1 cellular context compared by ENCODE assay signal in genomic region chr16:53099318-53100130, GRCh38.
TF ChIP-seq lines count a peak whose summit lies in the region.

No MANE protein-coding gene starts in this region.

TF ChIP-seq in GM12878, 131 proteins besides CTCF, POLR2A, EP300 and RAD21 (continued from another document):
- TF ChIP-seq ZBTB40 (IDR thresholded peaks at IDR 0.05; ENCODE audit: borderline replicate concordance) (no peak), IKZF1 (conservative IDR thresholded peaks at IDR 0.05) (peak; percentile 92), BMI1 (IDR thresholded peaks at IDR 0.05; ENCODE audit: borderline replicate concordance) (no peak), HCFC1 (IDR thresholded peaks at IDR 0.05; ENCODE audit: low read length) (no peak), MXI1 (IDR thresholded peaks at IDR 0.05; ENCODE audit: low read depth, low read length) (peak; percentile 80; the same call in 1 of the 2 replicates), EED (IDR thresholded peaks at IDR 0.05; ENCODE audit: low read depth) (no peak; the same call in none of the 2 replicates), JUND (IDR thresholded peaks at IDR 0.05; ENCODE audit: low read depth, low read length) (0 out of 2 replicates have a peak, but pooled peaks have one; percentile 14), REST (IDR thresholded peaks at IDR 0.05; ENCODE audit: low read depth, low read length) (0 out of 2 replicates have a peak, but pooled peaks have one; percentile 4), POLR2AphosphoS5 (IDR thresholded peaks at IDR 0.05; ENCODE audit: low read length) (peak; percentile 17; the same call in 1 of the 2 replicates)
